9 cellular contexts compared by ENCODE assay signal in genomic region chr12:94676011-94676709, GRCh38. TPM values are rescaled to one million over a fixed set of nuclear protein-coding genes. Genes with fewer than 3 reads are reported as not detected.
DNase-seq lines count a peak whose midpoint lies in the region; ATAC-seq and TF ChIP-seq lines count a peak whose summit lies in the region.
"Had no signal": no experiment of that assay in that cellular context is flagged by ENCODE, and none has a peak within 500 bp of the region (broad histone marks: within the 10 kb centered on the region; RNA-seq: fewer than 3 reads in every experiment).

No MANE protein-coding gene starts in this region.

- no peaks in the 10 kb centered on the region for H3K27me3 ChIP-seq in tibial nerve

- peaks cover 0 to 38% (median 8%) of the 10 kb centered on the region in 4 donors for H3K4me1 ChIP-seq in tibial nerve

- CTCF ChIA-PET in GM10248 (lab: Yijun Ruan, JAX), result no interaction called here

- no peaks in the 10 kb centered on the region for H3K9me3 ChIP-seq in tibial nerve

- DNase-seq in GM10248 (ENCODE audit: extremely low spot score) (peak; percentile 68), MV-4-11 (lab: John Stamatoyannopoulos, UW) (peak; percentile 84), germinal center (ENCODE audit: low spot score) (peak; percentile 60), tibial nerve (ENCODE audit: low spot score in 2 of 2) (peak; percentile 33 to 74), H4 (ENCODE audit: low spot score) (no peak), NCI-H2081 (lab: John Stamatoyannopoulos, UW) (no peak), NCI-H1694 treated with DMSO at 0.1 percent for 48 hours (lab: John Stamatoyannopoulos, UW) (no peak)

- TF ChIP-seq CTCF in GM10248 (IDR thresholded peaks at IDR 0.05; ENCODE audit: control extremely low read depth, extremely low read depth, low read depth, missing control alignments) (no peak), tibial nerve (IDR thresholded peaks at IDR 0.05) (no peak)

- H3K27ac ChIP-seq in tibial nerve, result peak overlapping the region in 3 of 4 donors; percentile 42 to 52 (median 46)

- H3K36me3 ChIP-seq in tibial nerve, result no peaks in the 10 kb centered on the region

- 80% methylated on average over 10 of the region's 10 CpGs for WGBS in tibial nerve, 2 donors

- peak; percentile 60 for ATAC-seq in GM21528 (IDR thresholded peaks at IDR 0.05; ENCODE audit: low FRiP score, unreplicated experiment)
- ATAC-seq: HCT116 had no signal

- H3K4me3 ChIP-seq in tibial nerve, result no peak overlapping the region

- POLR2A ChIA-PET in GM10248 (lab: Yijun Ruan, JAX), result no interaction called here

- no peak for TF ChIP-seq POLR2A in tibial nerve (IDR thresholded peaks at IDR 0.05)

- TF ChIP-seq EP300 in tibial nerve (IDR thresholded peaks at IDR 0.05), result peak in 1 of 2 donors; percentile 77

RNA-seq across cellular contexts. Expression of gene TMCC3, which starts 25.8 kb away (rescaled TPM):
- 10 to 100 TPM in 3 of 4 donors, 1 to 10 TPM in 1; 9.0 to 16.1 (median 14.6) TPM for total RNA-seq in tibial nerve
- 0.43 and 0.84 TPM in 2 replicates for total RNA-seq in H4 (2014; rRNA removed; shearing (Covaris generic))

Comparison
In these comparisons a context has a peak if more than half of its experiments do, and no peak if none do; other contexts are left out.
1. DNase-seq: peak in GM10248 (single experiment), MV-4-11 (single experiment), germinal center (single experiment) and tibial nerve (2 of 2); none in H4 (single experiment), NCI-H2081 (0 of 2) and NCI-H1694 treated with DMSO at 0.1 percent for 48 hours (single experiment).